ENCODE assay signal across 1 cellular context in the genomic region with DNA sequence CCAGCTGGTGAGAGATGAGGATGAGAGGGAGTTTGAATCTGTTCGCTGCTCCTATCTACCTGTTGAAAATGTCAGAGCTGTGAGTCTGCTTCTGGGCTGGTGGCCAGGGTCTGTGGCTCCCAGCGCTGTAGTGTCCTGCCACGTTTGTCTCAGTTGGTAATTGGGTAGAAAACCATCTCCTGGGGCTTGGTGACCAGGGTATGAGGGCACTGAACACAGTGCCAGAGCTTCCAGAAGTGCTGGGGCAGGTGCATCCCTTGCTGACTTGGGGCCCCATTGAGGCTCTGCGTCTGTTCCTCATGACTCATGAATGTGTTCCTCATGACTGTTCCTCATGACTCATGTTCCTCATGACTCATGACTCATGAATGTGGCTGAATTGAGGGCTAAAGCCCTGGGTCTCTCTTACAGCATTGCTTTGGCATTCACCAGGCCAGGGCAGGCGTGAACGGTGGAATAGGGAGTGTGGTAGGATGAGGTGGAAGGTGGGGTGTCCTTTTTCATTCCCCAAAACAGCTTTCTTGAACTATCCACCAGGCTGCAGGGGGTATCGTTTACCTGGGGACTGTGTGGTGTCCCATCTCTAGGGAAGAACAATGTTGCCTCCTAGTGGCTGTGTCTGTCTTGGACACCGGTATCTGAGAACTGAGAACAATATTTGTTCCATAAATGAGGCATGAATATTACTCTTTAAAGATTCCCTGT.
TF ChIP-seq lines count a peak whose summit lies in the region.

No MANE protein-coding gene starts in this region.

TF ChIP-seq in K562, 482 proteins besides CTCF, POLR2A, EP300 and RAD21 (continued from another document and continues in another):
- TF ChIP-seq, protein P1, sequence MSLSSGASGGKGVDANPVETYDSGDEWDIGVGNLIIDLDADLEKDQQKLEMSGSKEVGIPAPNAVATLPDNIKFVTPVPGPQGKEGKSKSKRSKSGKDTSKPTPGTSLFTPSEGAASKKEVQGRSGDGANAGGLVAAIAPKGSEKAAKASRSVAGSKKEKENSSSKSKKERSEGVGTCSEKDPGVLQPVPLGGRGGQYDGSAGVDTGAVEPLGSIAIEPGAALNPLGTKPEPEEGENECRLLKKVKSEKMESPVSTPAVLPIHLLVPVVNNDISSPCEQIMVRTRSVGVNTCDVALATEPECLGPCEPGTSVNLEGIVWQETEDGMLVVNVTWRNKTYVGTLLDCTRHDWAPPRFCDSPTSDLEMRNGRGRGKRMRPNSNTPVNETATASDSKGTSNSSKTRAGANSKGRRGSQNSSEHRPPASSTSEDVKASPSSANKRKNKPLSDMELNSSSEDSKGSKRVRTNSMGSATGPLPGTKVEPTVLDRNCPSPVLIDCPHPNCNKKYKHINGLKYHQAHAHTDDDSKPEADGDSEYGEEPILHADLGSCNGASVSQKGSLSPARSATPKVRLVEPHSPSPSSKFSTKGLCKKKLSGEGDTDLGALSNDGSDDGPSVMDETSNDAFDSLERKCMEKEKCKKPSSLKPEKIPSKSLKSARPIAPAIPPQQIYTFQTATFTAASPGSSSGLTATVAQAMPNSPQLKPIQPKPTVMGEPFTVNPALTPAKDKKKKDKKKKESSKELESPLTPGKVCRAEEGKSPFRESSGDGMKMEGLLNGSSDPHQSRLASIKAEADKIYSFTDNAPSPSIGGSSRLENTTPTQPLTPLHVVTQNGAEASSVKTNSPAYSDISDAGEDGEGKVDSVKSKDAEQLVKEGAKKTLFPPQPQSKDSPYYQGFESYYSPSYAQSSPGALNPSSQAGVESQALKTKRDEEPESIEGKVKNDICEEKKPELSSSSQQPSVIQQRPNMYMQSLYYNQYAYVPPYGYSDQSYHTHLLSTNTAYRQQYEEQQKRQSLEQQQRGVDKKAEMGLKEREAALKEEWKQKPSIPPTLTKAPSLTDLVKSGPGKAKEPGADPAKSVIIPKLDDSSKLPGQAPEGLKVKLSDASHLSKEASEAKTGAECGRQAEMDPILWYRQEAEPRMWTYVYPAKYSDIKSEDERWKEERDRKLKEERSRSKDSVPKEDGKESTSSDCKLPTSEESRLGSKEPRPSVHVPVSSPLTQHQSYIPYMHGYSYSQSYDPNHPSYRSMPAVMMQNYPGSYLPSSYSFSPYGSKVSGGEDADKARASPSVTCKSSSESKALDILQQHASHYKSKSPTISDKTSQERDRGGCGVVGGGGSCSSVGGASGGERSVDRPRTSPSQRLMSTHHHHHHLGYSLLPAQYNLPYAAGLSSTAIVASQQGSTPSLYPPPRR (CRISPR knock-in tag; IDR thresholded peaks at IDR 0.05; ENCODE audit: borderline replicate concordance), result no peak
- TF ChIP-seq ZNF12 (CRISPR knock-in tag; IDR thresholded peaks at IDR 0.05) (0 out of 2 replicates have a peak, but pooled peaks have one; percentile 23), BMI1 (IDR thresholded peaks at IDR 0.05; ENCODE audit: low read length) (no peak), ZNF57 (CRISPR knock-in tag; IDR thresholded peaks at IDR 0.05) (no peak), NUFIP1 (IDR thresholded peaks at IDR 0.05; ENCODE audit: partially characterized antibody) (no peak), GATAD2A (IDR thresholded peaks at IDR 0.05) (peak; percentile 58), SNRNP70 (optimal IDR thresholded peaks at IDR 0.05; ENCODE audit: low read depth, low read length) (no peak), CHD4 (IDR thresholded peaks at IDR 0.05; ENCODE audit: insufficient read depth, insufficient replicate concordance, low read depth, low read length, poor library complexity, severe bottlenecking) (no peak), ARID2 (IDR thresholded peaks at IDR 0.05) (0 out of 2 replicates have a peak, but pooled peaks have one; percentile 22), ZFPM2 (CRISPR knock-in tag; IDR thresholded peaks at IDR 0.05) (no peak), PCBP1 (IDR thresholded peaks at IDR 0.05; ENCODE audit: low read depth, low read length, poor library complexity, severe bottlenecking) (no peak), U2AF2 (optimal IDR thresholded peaks at IDR 0.05; ENCODE audit: low read depth, low read length) (no peak), HMG20B (CRISPR knock-in tag; IDR thresholded peaks at IDR 0.05) (no peak), ZNF124 (CRISPR knock-in tag; IDR thresholded peaks at IDR 0.05) (no peak), ZNF76 (CRISPR knock-in tag; IDR thresholded peaks at IDR 0.05; ENCODE audit: borderline replicate concordance) (no peak), TCF7 (IDR thresholded peaks at IDR 0.05; ENCODE audit: borderline replicate concordance) (no peak), CHCHD3 (CRISPR knock-in tag; IDR thresholded peaks at IDR 0.05) (no peak), EP400 (IDR thresholded peaks at IDR 0.05) (peak; percentile 70), ZNF589 (CRISPR knock-in tag; IDR thresholded peaks at IDR 0.05; ENCODE audit: low read depth) (peak; percentile 81; the same call in 1 of the 2 replicates), IFI16 (CRISPR knock-in tag; IDR thresholded peaks at IDR 0.05) (no peak), PYGO2 (tag; IDR thresholded peaks at IDR 0.05) (no peak; the same call in none of the 2 replicates), ELF1 (tag; IDR thresholded peaks at IDR 0.05) (peak; percentile 24; the same call in 1 of the 2 replicates), ZBTB1 (CRISPR knock-in tag; IDR thresholded peaks at IDR 0.05; ENCODE audit: borderline replicate concordance, low read depth) (no peak), NELFE (IDR thresholded peaks at IDR 0.05; ENCODE audit: insufficient read depth, insufficient read length) (no peak), ZNF232 (CRISPR knock-in tag; IDR thresholded peaks at IDR 0.05) (no peak), MTA3 (IDR thresholded peaks at IDR 0.05; ENCODE audit: borderline replicate concordance) (peak; percentile 83), FOXA1 (IDR thresholded peaks at IDR 0.05; ENCODE audit: borderline replicate concordance) (no peak), MAFF (IDR thresholded peaks at IDR 0.05; ENCODE audit: low read length) (peak; percentile 77), CCNT2 (IDR thresholded peaks at IDR 0.05; ENCODE audit: borderline replicate concordance, extremely low read depth, insufficient read length, low read depth, low read length) (no peak), SMARCA4 (IDR thresholded peaks at IDR 0.05) (peak; percentile 99), HOXB6 (CRISPR knock-in tag; IDR thresholded peaks at IDR 0.05; ENCODE audit: borderline replicate concordance) (no peak), RBM15 (IDR thresholded peaks at IDR 0.05; ENCODE audit: insufficient read depth, low read length) (no peak), ZFX (CRISPR knock-in tag; IDR thresholded peaks at IDR 0.05) (no peak), ZNF121 (CRISPR knock-in tag; conservative IDR thresholded peaks at IDR 0.05) (no peak), POLR2G (IDR thresholded peaks at IDR 0.05; ENCODE audit: low read depth, low read length) (no peak), KLF10 (CRISPR knock-in tag; IDR thresholded peaks at IDR 0.05) (no peak), OTX1 (CRISPR knock-in tag; IDR thresholded peaks at IDR 0.05) (no peak; the same call in 1 of the 2 replicates), POLR2AphosphoS2 (IDR thresholded peaks at IDR 0.05; ENCODE audit: low read length) (no peak), CREB1 (IDR thresholded peaks at IDR 0.05) (0 out of 2 replicates have a peak, but pooled peaks have one; percentile 17), CREB1 (CRISPR knock-in tag; IDR thresholded peaks at IDR 0.05) (peak; percentile 50; the same call in 1 of the 2 replicates), ZNF347 (CRISPR knock-in tag; IDR thresholded peaks at IDR 0.05; ENCODE audit: low read depth) (no peak)
- TF ChIP-seq, protein P2, sequence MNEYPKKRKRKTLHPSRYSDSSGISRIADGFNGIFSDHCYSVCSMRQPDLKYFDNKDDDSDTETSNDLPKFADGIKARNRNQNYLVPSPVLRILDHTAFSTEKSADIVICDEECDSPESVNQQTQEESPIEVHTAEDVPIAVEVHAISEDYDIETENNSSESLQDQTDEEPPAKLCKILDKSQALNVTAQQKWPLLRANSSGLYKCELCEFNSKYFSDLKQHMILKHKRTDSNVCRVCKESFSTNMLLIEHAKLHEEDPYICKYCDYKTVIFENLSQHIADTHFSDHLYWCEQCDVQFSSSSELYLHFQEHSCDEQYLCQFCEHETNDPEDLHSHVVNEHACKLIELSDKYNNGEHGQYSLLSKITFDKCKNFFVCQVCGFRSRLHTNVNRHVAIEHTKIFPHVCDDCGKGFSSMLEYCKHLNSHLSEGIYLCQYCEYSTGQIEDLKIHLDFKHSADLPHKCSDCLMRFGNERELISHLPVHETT (CRISPR knock-in tag; conservative IDR thresholded peaks at IDR 0.05 in 1 of 2, IDR thresholded peaks at IDR 0.05 in 1 of 2), result peak in 1 of 2 experiments; percentile 75; a peak in 2 of 4 replicates
- TF ChIP-seq, protein P3, sequence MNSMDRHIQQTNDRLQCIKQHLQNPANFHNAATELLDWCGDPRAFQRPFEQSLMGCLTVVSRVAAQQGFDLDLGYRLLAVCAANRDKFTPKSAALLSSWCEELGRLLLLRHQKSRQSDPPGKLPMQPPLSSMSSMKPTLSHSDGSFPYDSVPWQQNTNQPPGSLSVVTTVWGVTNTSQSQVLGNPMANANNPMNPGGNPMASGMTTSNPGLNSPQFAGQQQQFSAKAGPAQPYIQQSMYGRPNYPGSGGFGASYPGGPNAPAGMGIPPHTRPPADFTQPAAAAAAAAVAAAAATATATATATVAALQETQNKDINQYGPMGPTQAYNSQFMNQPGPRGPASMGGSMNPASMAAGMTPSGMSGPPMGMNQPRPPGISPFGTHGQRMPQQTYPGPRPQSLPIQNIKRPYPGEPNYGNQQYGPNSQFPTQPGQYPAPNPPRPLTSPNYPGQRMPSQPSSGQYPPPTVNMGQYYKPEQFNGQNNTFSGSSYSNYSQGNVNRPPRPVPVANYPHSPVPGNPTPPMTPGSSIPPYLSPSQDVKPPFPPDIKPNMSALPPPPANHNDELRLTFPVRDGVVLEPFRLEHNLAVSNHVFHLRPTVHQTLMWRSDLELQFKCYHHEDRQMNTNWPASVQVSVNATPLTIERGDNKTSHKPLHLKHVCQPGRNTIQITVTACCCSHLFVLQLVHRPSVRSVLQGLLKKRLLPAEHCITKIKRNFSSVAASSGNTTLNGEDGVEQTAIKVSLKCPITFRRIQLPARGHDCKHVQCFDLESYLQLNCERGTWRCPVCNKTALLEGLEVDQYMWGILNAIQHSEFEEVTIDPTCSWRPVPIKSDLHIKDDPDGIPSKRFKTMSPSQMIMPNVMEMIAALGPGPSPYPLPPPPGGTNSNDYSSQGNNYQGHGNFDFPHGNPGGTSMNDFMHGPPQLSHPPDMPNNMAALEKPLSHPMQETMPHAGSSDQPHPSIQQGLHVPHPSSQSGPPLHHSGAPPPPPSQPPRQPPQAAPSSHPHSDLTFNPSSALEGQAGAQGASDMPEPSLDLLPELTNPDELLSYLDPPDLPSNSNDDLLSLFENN (IDR thresholded peaks at IDR 0.05; ENCODE audit: low read depth in 2 of 2, low read length in 2 of 2), result no peak
- TF ChIP-seq, protein P4, sequence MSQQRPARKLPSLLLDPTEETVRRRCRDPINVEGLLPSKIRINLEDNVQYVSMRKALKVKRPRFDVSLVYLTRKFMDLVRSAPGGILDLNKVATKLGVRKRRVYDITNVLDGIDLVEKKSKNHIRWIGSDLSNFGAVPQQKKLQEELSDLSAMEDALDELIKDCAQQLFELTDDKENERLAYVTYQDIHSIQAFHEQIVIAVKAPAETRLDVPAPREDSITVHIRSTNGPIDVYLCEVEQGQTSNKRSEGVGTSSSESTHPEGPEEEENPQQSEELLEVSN (IDR thresholded peaks at IDR 0.05; ENCODE audit: borderline replicate concordance in 1 of 2, extremely low read depth in 1 of 2, insufficient read depth in 1 of 2, insufficient read length in 1 of 2, low read depth in 1 of 2, low read length in 1 of 2, poor library complexity in 1 of 2, severe bottlenecking in 1 of 2), result no peak
- TF ChIP-seq, protein P5, sequence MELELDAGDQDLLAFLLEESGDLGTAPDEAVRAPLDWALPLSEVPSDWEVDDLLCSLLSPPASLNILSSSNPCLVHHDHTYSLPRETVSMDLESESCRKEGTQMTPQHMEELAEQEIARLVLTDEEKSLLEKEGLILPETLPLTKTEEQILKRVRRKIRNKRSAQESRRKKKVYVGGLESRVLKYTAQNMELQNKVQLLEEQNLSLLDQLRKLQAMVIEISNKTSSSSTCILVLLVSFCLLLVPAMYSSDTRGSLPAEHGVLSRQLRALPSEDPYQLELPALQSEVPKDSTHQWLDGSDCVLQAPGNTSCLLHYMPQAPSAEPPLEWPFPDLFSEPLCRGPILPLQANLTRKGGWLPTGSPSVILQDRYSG (tag; conservative IDR thresholded peaks at IDR 0.05; ENCODE audit: low read depth), result peak; percentile 82
- TF ChIP-seq, protein P6, sequence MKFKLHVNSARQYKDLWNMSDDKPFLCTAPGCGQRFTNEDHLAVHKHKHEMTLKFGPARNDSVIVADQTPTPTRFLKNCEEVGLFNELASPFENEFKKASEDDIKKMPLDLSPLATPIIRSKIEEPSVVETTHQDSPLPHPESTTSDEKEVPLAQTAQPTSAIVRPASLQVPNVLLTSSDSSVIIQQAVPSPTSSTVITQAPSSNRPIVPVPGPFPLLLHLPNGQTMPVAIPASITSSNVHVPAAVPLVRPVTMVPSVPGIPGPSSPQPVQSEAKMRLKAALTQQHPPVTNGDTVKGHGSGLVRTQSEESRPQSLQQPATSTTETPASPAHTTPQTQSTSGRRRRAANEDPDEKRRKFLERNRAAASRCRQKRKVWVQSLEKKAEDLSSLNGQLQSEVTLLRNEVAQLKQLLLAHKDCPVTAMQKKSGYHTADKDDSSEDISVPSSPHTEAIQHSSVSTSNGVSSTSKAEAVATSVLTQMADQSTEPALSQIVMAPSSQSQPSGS (CRISPR knock-in tag; IDR thresholded peaks at IDR 0.05), result no peak
- TF ChIP-seq, protein P7, sequence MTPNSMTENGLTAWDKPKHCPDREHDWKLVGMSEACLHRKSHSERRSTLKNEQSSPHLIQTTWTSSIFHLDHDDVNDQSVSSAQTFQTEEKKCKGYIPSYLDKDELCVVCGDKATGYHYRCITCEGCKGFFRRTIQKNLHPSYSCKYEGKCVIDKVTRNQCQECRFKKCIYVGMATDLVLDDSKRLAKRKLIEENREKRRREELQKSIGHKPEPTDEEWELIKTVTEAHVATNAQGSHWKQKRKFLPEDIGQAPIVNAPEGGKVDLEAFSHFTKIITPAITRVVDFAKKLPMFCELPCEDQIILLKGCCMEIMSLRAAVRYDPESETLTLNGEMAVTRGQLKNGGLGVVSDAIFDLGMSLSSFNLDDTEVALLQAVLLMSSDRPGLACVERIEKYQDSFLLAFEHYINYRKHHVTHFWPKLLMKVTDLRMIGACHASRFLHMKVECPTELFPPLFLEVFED (CRISPR knock-in tag; conservative IDR thresholded peaks at IDR 0.05), result peak; percentile 49; the same call in 1 of the 2 replicates
- TF ChIP-seq, protein P8, sequence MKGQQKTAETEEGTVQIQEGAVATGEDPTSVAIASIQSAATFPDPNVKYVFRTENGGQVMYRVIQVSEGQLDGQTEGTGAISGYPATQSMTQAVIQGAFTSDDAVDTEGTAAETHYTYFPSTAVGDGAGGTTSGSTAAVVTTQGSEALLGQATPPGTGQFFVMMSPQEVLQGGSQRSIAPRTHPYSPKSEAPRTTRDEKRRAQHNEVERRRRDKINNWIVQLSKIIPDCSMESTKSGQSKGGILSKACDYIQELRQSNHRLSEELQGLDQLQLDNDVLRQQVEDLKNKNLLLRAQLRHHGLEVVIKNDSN (CRISPR knock-in tag; IDR thresholded peaks at IDR 0.05), result no peak
- TF ChIP-seq, protein P9, sequence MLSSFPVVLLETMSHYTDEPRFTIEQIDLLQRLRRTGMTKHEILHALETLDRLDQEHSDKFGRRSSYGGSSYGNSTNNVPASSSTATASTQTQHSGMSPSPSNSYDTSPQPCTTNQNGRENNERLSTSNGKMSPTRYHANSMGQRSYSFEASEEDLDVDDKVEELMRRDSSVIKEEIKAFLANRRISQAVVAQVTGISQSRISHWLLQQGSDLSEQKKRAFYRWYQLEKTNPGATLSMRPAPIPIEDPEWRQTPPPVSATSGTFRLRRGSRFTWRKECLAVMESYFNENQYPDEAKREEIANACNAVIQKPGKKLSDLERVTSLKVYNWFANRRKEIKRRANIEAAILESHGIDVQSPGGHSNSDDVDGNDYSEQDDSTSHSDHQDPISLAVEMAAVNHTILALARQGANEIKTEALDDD (IDR thresholded peaks at IDR 0.05), result no peak
